ENCODE assay signal across 8 cellular contexts in genomic region chr19:36686365-36687213, GRCh38. TPM values are rescaled to one million over a fixed set of nuclear protein-coding genes. Genes with fewer than 3 reads are reported as not detected.
DNase-seq lines count a peak whose midpoint lies in the region; FAIRE-seq and TF ChIP-seq lines count a peak whose summit lies in the region.

No MANE protein-coding gene starts in this region.

- FAIRE-seq in astrocyte (lab: Jason Lieb, UNC) = no peak

- no peak for TF ChIP-seq CTCF in astrocyte (IDR thresholded peaks at IDR 0.05; ENCODE audit: insufficient read depth, low read depth, low read length)
- TF ChIP-seq CTCF in spleen (IDR thresholded peaks at IDR 0.05 in 8 of 11, conservative IDR thresholded peaks at IDR 0.05 in 3 of 11) = no peak

- H3K9me3 Mint-ChIP-seq in astrocyte (ENCODE audit: unreplicated experiment) = peaks cover 13% of the 10 kb centered on the region

- H3K27ac Mint-ChIP-seq in astrocyte (ENCODE audit: unreplicated experiment) = peak overlapping the region; percentile 58

- no peak for TF ChIP-seq POLR2A in spleen (IDR thresholded peaks at IDR 0.05)

- H3K4me2 ChIP-seq in astrocyte (ENCODE audit: low read length) = peak overlapping the region; percentile 95

- H3K27me3 Mint-ChIP-seq in astrocyte (ENCODE audit: low read depth, unreplicated experiment) = no peaks in the 10 kb centered on the region

- DNase-seq in NCI-H82 (lab: John Stamatoyannopoulos, UW) (peak; percentile 56), NCI-H82 treated with DMSO at 0.1 percent for 48 hours (lab: John Stamatoyannopoulos, UW; ENCODE audit: unreplicated experiment) (no peak), LHCN-M2 (ENCODE audit: low read depth) (peak; percentile 54), astrocyte (ENCODE audit: low read depth) (peak; percentile 2), iPS-NIHi7 (ENCODE audit: extremely low spot score) (peak; percentile 15), spleen (no peak), putamen (ENCODE audit: low spot score) (no peak)
- DNase-seq in effector CD4-positive, alpha-beta T cell = no peak

- peaks cover 6% of the 10 kb centered on the region for H3K36me3 ChIP-seq in astrocyte (ENCODE audit: insufficient read depth, low read length)
- peaks cover 6 to 53% (median 23%) of the 10 kb centered on the region in 6 donors for H3K36me3 ChIP-seq in spleen

- no peaks in the 10 kb centered on the region for H3K27me3 ChIP-seq in astrocyte (ENCODE audit: insufficient read depth, low read length)
- no peaks in the 10 kb centered on the region for H3K27me3 ChIP-seq in spleen (replicated peaks in 1 of 7)

- 15 to 22% (median 19%) methylated on average over 17 to 20 of the region's 20 CpGs for WGBS in spleen, 5 donors

- no peaks in the 10 kb centered on the region for H4K20me1 ChIP-seq in astrocyte (ENCODE audit: insufficient read depth, low read length)

- H3K4me3 ChIP-seq in astrocyte (ENCODE audit: insufficient read depth, low read depth, low read length) = peak overlapping the region; percentile 82
- peak overlapping the region; percentile 66 to 95 (median 76) for H3K4me3 ChIP-seq in spleen

- peaks cover 7% of the 10 kb centered on the region for H3K9me3 ChIP-seq in astrocyte (ENCODE audit: insufficient read depth, low read depth, low read length)
- H3K9me3 ChIP-seq in spleen = peaks cover 0 to 56% (median 33%) of the 10 kb centered on the region in 8 donors

- intact Hi-C loops in spleen (cut with DNase I; ENCODE audit: low total_unique reads) = loop anchor here (10.0 kb wide), 1 partner anchor 228 kb away; the partner anchor contains the start of genes ZNF568 and ZNF829

- peak overlapping the region; percentile 86 for H3K9ac ChIP-seq in astrocyte (ENCODE audit: low read length)

- H3K4me1 Mint-ChIP-seq in astrocyte (ENCODE audit: low read depth, unreplicated experiment) = peaks cover 6% of the 10 kb centered on the region

- H2AFZ ChIP-seq in astrocyte (ENCODE audit: low read depth, low read length) = peak overlapping the region; percentile 99

- peaks cover 35% of the 10 kb centered on the region for H3K79me2 ChIP-seq in astrocyte (ENCODE audit: insufficient read depth, low read length)

- H3K27ac ChIP-seq in astrocyte (ENCODE audit: low read depth, low read length) (no peak overlapping the region), spleen (peak overlapping the region; percentile 10 to 87 (median 74))

- peak overlapping the region; percentile 97 for H3K4me3 Mint-ChIP-seq in astrocyte (ENCODE audit: unreplicated experiment)

- H3K4me1 ChIP-seq in astrocyte (ENCODE audit: insufficient read depth, low read length) (peaks cover 12% of the 10 kb centered on the region), spleen (peaks cover 9 to 31% (median 24%) of the 10 kb centered on the region in 6 donors)

- H3K36me3 Mint-ChIP-seq in astrocyte (ENCODE audit: low read depth, unreplicated experiment) = peaks cover 29% of the 10 kb centered on the region

RNA-seq across cellular contexts. Expression of gene ZNF567, which starts 0.8 kb away (rescaled TPM):
- total RNA-seq in LHCN-M2 (2014; rRNA removed) (5.1 TPM in 2 replicates), astrocyte (5.4 and 7.1 TPM in 2 replicates), spleen (10 to 100 TPM in 4 of 7 donors, 1 to 10 TPM in 3; 7.5 to 24.1 (median 11.7) TPM)
- 3.4 TPM for polyA plus RNA-seq in LHCN-M2 (2012)
- polyA plus RNA-seq in spleen = 1 to 10 TPM; 2.2 to 6.3 (median 3.4) TPM

RNA-seq across cellular contexts. Expression of gene ZNF461, which starts 20.0 kb away (rescaled TPM):
- total RNA-seq in LHCN-M2 (2014; rRNA removed) (13.2 and 14.0 TPM in 2 replicates), astrocyte (9.3 and 10.2 TPM in 2 replicates), spleen (10 to 100 TPM in 4 of 7 donors, 1 to 10 TPM in 3; 8.0 to 11.8 (median 10.1) TPM)
- 2.6 TPM for polyA plus RNA-seq in LHCN-M2 (2012)
- polyA plus RNA-seq in spleen = 1 to 10 TPM; 3.4 to 6.1 (median 4.4) TPM

Comparison
In these comparisons a context has a peak if more than half of its experiments do, and no peak if none do; other contexts are left out.
1. DNase-seq: peak in NCI-H82 (single experiment), LHCN-M2 (single experiment), astrocyte (single experiment) and iPS-NIHi7 (single experiment); none in NCI-H82 treated with DMSO at 0.1 percent for 48 hours (single experiment), spleen (single experiment), putamen (single experiment) and effector CD4-positive, alpha-beta T cell (single experiment).